Comparison of ENCODE assay signal across 27 cellular contexts in the genomic region with DNA sequence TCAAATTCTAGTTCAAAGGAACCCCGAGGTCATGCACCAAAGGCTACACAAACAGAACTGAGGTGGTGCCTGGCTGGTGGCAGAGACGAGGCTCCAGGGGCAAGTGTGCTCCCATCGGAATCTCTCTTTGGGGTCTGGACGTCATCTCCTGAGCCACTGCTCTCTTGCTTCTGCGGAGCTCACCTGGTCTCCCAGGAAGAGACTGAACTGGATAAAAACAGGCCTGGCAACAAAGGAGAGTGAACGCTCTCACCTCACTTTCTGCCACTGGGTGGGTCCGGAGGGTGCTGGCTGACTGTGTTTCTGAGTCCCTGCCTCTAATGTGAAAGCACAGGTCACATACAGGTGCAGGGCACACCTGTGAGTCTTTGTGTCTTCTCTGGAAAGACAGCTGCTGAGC. TPM values are rescaled to one million over a fixed set of nuclear protein-coding genes. Genes with fewer than 3 reads are reported as not detected.
DNase-seq lines count a peak whose midpoint lies in the region; ATAC-seq and TF ChIP-seq lines count a peak whose summit lies in the region.
"Had no signal": no experiment of that assay in that cellular context is flagged by ENCODE, and none has a peak within 500 bp of the region (broad histone marks: within the 10 kb centered on the region; RNA-seq: fewer than 3 reads in every experiment).

No MANE protein-coding gene starts in this region.

- H3K4me1 ChIP-seq in heart left ventricle (peaks cover 0 to 6% (median 0%) of the 10 kb centered on the region in 12 donors), endodermal cell (ENCODE audit: control insufficient read depth, insufficient read depth, low read length) (peaks cover 2% of the 10 kb centered on the region), spleen (no peaks in the 10 kb centered on the region)
- H3K4me1 ChIP-seq: BE2C had no signal

- TF ChIP-seq POLR2A in heart left ventricle (IDR thresholded peaks at IDR 0.05) (no peak), spleen (IDR thresholded peaks at IDR 0.05) (no peak)

- H3K4me3 Mint-ChIP-seq in endodermal cell: no peak overlapping the region
- H3K4me3 Mint-ChIP-seq in CD14-positive monocyte: no peak overlapping the region
- H3K4me3 Mint-ChIP-seq: IgD-negative memory B cell had no signal

- H3K27me3 ChIP-seq in heart left ventricle: no peaks in the 10 kb centered on the region
- H3K27me3 ChIP-seq in endodermal cell (ENCODE audit: control insufficient read depth, insufficient read depth, low read length, poor library complexity, severe bottlenecking): no peaks in the 10 kb centered on the region
- H3K27me3 ChIP-seq in spleen (replicated peaks in 1 of 7): peaks cover 0 to 46% (median 0%) of the 10 kb centered on the region in 7 donors
- H3K27me3 ChIP-seq: BE2C had no signal

- H3K9me3 ChIP-seq in heart left ventricle (no peaks in the 10 kb centered on the region), endodermal cell (ENCODE audit: control insufficient read depth, low read length) (no peaks in the 10 kb centered on the region), spleen (peaks cover 0 to 8% (median 0%) of the 10 kb centered on the region in 8 donors)
- H3K9me3 ChIP-seq: BE2C had no signal

- H3K4me1 Mint-ChIP-seq in endodermal cell (peaks cover 16% of the 10 kb centered on the region), CD14-positive monocyte (no peaks in the 10 kb centered on the region)
- H3K4me1 Mint-ChIP-seq: IgD-negative memory B cell had no signal

- DNase-seq in activated T-cell treated with anti-CD3 and anti-CD28 coated beads, Interleukin-2, amount 50 U/mL, for 1 hour: peak; percentile 3
- DNase-seq in activated T-cell treated with anti-CD3 and anti-CD28 coated beads, Interleukin-2, amount 50 U/mL, for 48 hours: no peak
- DNase-seq in cardiac septum (ENCODE audit: low spot score) (peak; percentile 41), heart left ventricle (no peak), endodermal cell (peak; percentile 28), spleen (peak; percentile 27), CD14-positive monocyte (ENCODE audit: low spot score) (no peak)
- DNase-seq: 8988T, ACHN, BE2C, Calu3, DMS79 treated with DMSO at 0.1 percent for 48 hours, GF-D8, NCI-H1048, NCI-H1417, NCI-H1694, NCI-H2029 treated with DMSO at 0.1 percent for 48 hours, NCI-H2227 treated with DMSO at 0.1 percent for 48 hours, NCI-H526 treated with DMSO at 0.1 percent for 48 hours, PC-9, SIG-M5 had no signal

- no peaks in the 10 kb centered on the region for H3K36me3 ChIP-seq in heart left ventricle
- no peaks in the 10 kb centered on the region for H3K36me3 ChIP-seq in endodermal cell (ENCODE audit: control insufficient read depth, insufficient read depth, low read length)
- no peaks in the 10 kb centered on the region for H3K36me3 ChIP-seq in spleen
- H3K36me3 ChIP-seq: BE2C had no signal

- H3K9ac ChIP-seq in endodermal cell (ENCODE audit: extremely low read depth, low read length, poor library complexity, severe bottlenecking): no peak overlapping the region
- H3K9ac ChIP-seq: KMS-11 had no signal

- ATAC-seq in heart left ventricle (no peak), HG02623 (IDR thresholded peaks at IDR 0.05; ENCODE audit: unreplicated experiment) (no peak)
- ATAC-seq: HCT116 had no signal

- intact Hi-C loops in cardiac septum (cut with DNase I) (no loop called here), heart left ventricle (cut with DNase I) (no loop called here), spleen (cut with DNase I; ENCODE audit: low total_unique reads) (no loop called here), CD14-positive monocyte (cut with micrococcal nuclease) (no loop called here)

- H3K27ac Mint-ChIP-seq in endodermal cell: no peak overlapping the region
- H3K27ac Mint-ChIP-seq in CD14-positive monocyte: no peak overlapping the region
- H3K27ac Mint-ChIP-seq: IgD-negative memory B cell had no signal

- no peak overlapping the region for H3K27ac ChIP-seq in heart left ventricle
- no peak overlapping the region for H3K27ac ChIP-seq in endodermal cell (ENCODE audit: low read depth, low read length)
- H3K27ac ChIP-seq in spleen: no peak overlapping the region
- H3K27ac ChIP-seq: HL-60, KMS-11, PC-9, RWPE1 had no signal

- TF ChIP-seq CTCF in heart left ventricle (IDR thresholded peaks at IDR 0.05): no peak
- TF ChIP-seq CTCF in endodermal cell (conservative IDR thresholded peaks at IDR 0.05): no peak
- TF ChIP-seq CTCF in spleen (IDR thresholded peaks at IDR 0.05 in 8 of 11, conservative IDR thresholded peaks at IDR 0.05 in 3 of 11): no peak
- TF ChIP-seq CTCF in CD14-positive monocyte (IDR thresholded peaks at IDR 0.05): no peak

- H3K27me3 Mint-ChIP-seq in endodermal cell (ENCODE audit: insufficient read depth) (no peaks in the 10 kb centered on the region), CD14-positive monocyte (ENCODE audit: low read depth in 3 of 3) (peaks cover 7 to 9% (median 8%) of the 10 kb centered on the region in 3 donors)

- no peak overlapping the region for H3K4me3 ChIP-seq in heart left ventricle
- no peak overlapping the region for H3K4me3 ChIP-seq in endodermal cell (ENCODE audit: low read length)
- no peak overlapping the region for H3K4me3 ChIP-seq in spleen
- H3K4me3 ChIP-seq: PC-9 had no signal

- no peaks in the 10 kb centered on the region for H3K36me3 Mint-ChIP-seq in endodermal cell (ENCODE audit: low read depth)
- no peaks in the 10 kb centered on the region for H3K36me3 Mint-ChIP-seq in CD14-positive monocyte
- H3K36me3 Mint-ChIP-seq: IgD-negative memory B cell had no signal

- WGBS in heart left ventricle, 4 donors: 75 to 89% (median 84%) methylated on average over 7 of the region's 7 CpGs
- WGBS in endodermal cell (ENCODE audit: insufficient coverage in 1 of 2, insufficient read length in 1 of 2), 2 experiments: 81 to 86% methylated on average over 5 to 7 of the region's 7 CpGs
- WGBS in spleen, 5 donors: 73 to 89% (median 85%) methylated on average over 7 of the region's 7 CpGs

- no peaks in the 10 kb centered on the region for H3K9me3 Mint-ChIP-seq in endodermal cell
- peaks cover 0 to 7% (median 0%) of the 10 kb centered on the region in 7 donors for H3K9me3 Mint-ChIP-seq in CD14-positive monocyte

RNA-seq across cellular contexts. Expression of a gene that starts 22.4 kb away (rescaled TPM):
- total RNA-seq in cardiac septum (23.2 TPM), heart left ventricle (10 to 100 TPM; 12.3 to 27.0 (median 20.5) TPM), endodermal cell (1 to 10 TPM in 1 of 2 donors, under 1 TPM in 1; 0.64 to 1.8 TPM), spleen (1 to 10 TPM in 1 of 7 donors, under 1 TPM in 6; 0.61 to 1.4 (median 0.68) TPM)
- polyA plus RNA-seq in heart left ventricle (10 to 100 TPM in 1 of 2 donors, 1 to 10 TPM in 1; 3.3 to 15.1 TPM), spleen (under 1 TPM; 0.41 to 0.58 (median 0.48) TPM), CD14-positive monocyte (not detected)
- 0.57 TPM for polyA plus RNA-seq in endodermal cell (2013, experiment 1 of 2)
- polyA plus RNA-seq in endodermal cell (2013, experiment 2 of 2): 0.41 TPM
- total RNA-seq: Calu3, PC-9 had no signal
- polyA plus RNA-seq: IgD-negative memory B cell had no signal

Comparison
In these comparisons a context has a peak if more than half of its experiments do, and no peak if none do; other contexts are left out.
1. DNase-seq: peak in activated T-cell treated with anti-CD3 and anti-CD28 coated beads, Interleukin-2, amount 50 U/mL, for 1 hour (single experiment), cardiac septum (single experiment), endodermal cell (single experiment) and spleen (single experiment); none in activated T-cell treated with anti-CD3 and anti-CD28 coated beads, Interleukin-2, amount 50 U/mL, for 48 hours (0 of 2), heart left ventricle (0 of 5) and CD14-positive monocyte (single experiment).